8 cellular contexts compared by ENCODE assay signal in genomic region chr11:64864473-64865285, GRCh38. TPM values are rescaled to one million over a fixed set of nuclear protein-coding genes. Genes with fewer than 3 reads are reported as not detected.
DNase-seq lines count a peak whose midpoint lies in the region; ATAC-seq, FAIRE-seq and TF ChIP-seq lines count a peak whose summit lies in the region.

No MANE protein-coding gene starts in this region.

- H3K9me3 ChIP-seq in body of pancreas (no peaks in the 10 kb centered on the region), HepG2 (ENCODE audit: low read length) (no peaks in the 10 kb centered on the region)

- TF ChIP-seq CTCF in body of pancreas (IDR thresholded peaks at IDR 0.05) (no peak), HepG2 (CRISPR knock-in tag; IDR thresholded peaks at IDR 0.05) (no peak)

- peaks cover 44% of the 10 kb centered on the region for H3K79me2 ChIP-seq in HepG2 (ENCODE audit: insufficient read depth, low read length)

- CTCF ChIA-PET in HepG2 (lab: Yijun Ruan, JAX; ENCODE audit: low intra/inter-chr PET ratio, low total read pairs): no interaction called here

- TF ChIP-seq EP300 in HepG2 (IDR thresholded peaks at IDR 0.05; ENCODE audit: low read depth in 2 of 2, low read length in 2 of 2) (no peak), HepG2 (CRISPR knock-in tag; IDR thresholded peaks at IDR 0.05; ENCODE audit: borderline replicate concordance) (no peak)

- H2AFZ ChIP-seq in HepG2 (ENCODE audit: low read length): no peak overlapping the region

- in situ Hi-C loops in HepG2 (cut with HindIII; ENCODE audit: extremely low pct_ligation_motif_present, low pct_unique_long_range_greater_than_20kb): no loop called here

- ATAC-seq in Right ventricle myocardium inferior (peak; percentile 85), body of pancreas (peak; percentile 43), HepG2 (no peak), GM18868 (IDR thresholded peaks at IDR 0.05; ENCODE audit: unreplicated experiment) (no peak)

- H3K4me3 ChIP-seq in body of pancreas: no peak overlapping the region
- no peak overlapping the region for H3K4me3 ChIP-seq in HepG2 (replicated peaks in 1 of 3; ENCODE audit: insufficient read depth in 1 of 3, low read depth in 2 of 3, low read length in 3 of 3)

- DNase-seq in Right ventricle myocardium inferior (ENCODE audit: missing footprints) (peak; percentile 84), cardiac septum (ENCODE audit: low spot score) (no peak), NCI-H446 treated with DMSO at 0.1 percent for 48 hours (lab: John Stamatoyannopoulos, UW) (peak; percentile 52), body of pancreas (peak in 2 of 4 donors; percentile 48 to 56), HepG2 (ENCODE audit: low spot score) (no peak), stromal cell of bone marrow (ENCODE audit: low read depth) (peak; percentile 97)
- DNase-seq in central memory CD4-positive, alpha-beta T cell: no peak

- no peak for TF ChIP-seq RAD21 in HepG2 (CRISPR knock-in tag; IDR thresholded peaks at IDR 0.05)

- POLR2A ChIA-PET in HepG2 (lab: Yijun Ruan, JAX): interaction anchor here (1.3 to 1.7 kb wide), 5 partner anchors 8 to 28 kb away, joined by 3 to 9 read pairs (median 3); no protein-coding TSS in a partner anchor

- H3K9ac ChIP-seq in HepG2 (ENCODE audit: insufficient read depth, low read depth, low read length): no peak overlapping the region

- FAIRE-seq in HepG2 (lab: Jason Lieb, UNC): no peak

- H3K36me3 ChIP-seq in body of pancreas (replicated peaks in 1 of 2; ENCODE audit: insufficient read depth in 1 of 2, low read depth in 2 of 2): no peaks in the 10 kb centered on the region
- H3K36me3 ChIP-seq in HepG2 (replicated peaks in 1 of 2; ENCODE audit: control insufficient read depth in 1 of 2, insufficient read depth in 2 of 2, low read length in 2 of 2): peaks cover 2 to 22% of the 10 kb centered on the region in 2 experiments; a peak in 3 of 5 replicates

- H3K4me1 ChIP-seq in body of pancreas (peaks cover 23% of the 10 kb centered on the region), HepG2 (ENCODE audit: insufficient read depth, low read length) (peaks cover 43% of the 10 kb centered on the region)

- intact Hi-C loops in Right ventricle myocardium inferior (cut with DNase I): loop anchor here (1.0 kb wide), 1 partner anchor 12 kb away; no protein-coding TSS in a partner anchor
- intact Hi-C loops in cardiac septum (cut with DNase I): no loop called here
- intact Hi-C loops in body of pancreas (cut with DNase I): no loop called here
- intact Hi-C loops in HepG2 (cut with micrococcal nuclease; ENCODE audit: unreplicated experiment): no loop called here

- peak overlapping the region; percentile 2 to 56 (median 28) for H3K27ac ChIP-seq in body of pancreas
- H3K27ac ChIP-seq in HepG2 (ENCODE audit: extremely low read length, insufficient read depth, low read length): no peak overlapping the region

- H3K27me3 ChIP-seq in body of pancreas: no peaks in the 10 kb centered on the region
- no peaks in the 10 kb centered on the region for H3K27me3 ChIP-seq in HepG2 (ENCODE audit: control insufficient read depth in 1 of 2, insufficient read depth in 2 of 2, low read length in 2 of 2)

- H4K20me1 ChIP-seq in HepG2 (ENCODE audit: insufficient read depth, low read length): no peaks in the 10 kb centered on the region

- BruUV-seq in HepG2 (replicated peaks; lab: Mats Ljungman, UMichigan): no TSS peak

- WGBS in body of pancreas, 2 donors: 73 to 83% methylated on average over 10 to 18 of the region's 18 CpGs
- WGBS in HepG2 (ENCODE audit: low lambda C conversion rate): 92% methylated on average over 10 of the region's 18 CpGs

- no peak for TF ChIP-seq POLR2A in body of pancreas (IDR thresholded peaks at IDR 0.05)
- TF ChIP-seq POLR2A in HepG2 (IDR thresholded peaks at IDR 0.05; ENCODE audit: insufficient read depth in 1 of 2, low read depth in 2 of 2, low read length in 2 of 2): no peak

- H3K4me2 ChIP-seq in HepG2 (ENCODE audit: low read depth, low read length): no peak overlapping the region

RNA-seq across cellular contexts. Expression of gene EHD1, which starts 13.7 kb away (rescaled TPM):
- total RNA-seq in Right ventricle myocardium inferior: 56.0 TPM
- 50.9 TPM for total RNA-seq in cardiac septum
- 10 to 100 TPM; 18.7 to 45.2 TPM for total RNA-seq in body of pancreas
- total RNA-seq in HepG2 (2016; rRNA removed; fragmentation: Illumina TruSeq; extraction: Trizol): 22.0 and 26.6 TPM in 2 replicates
- 8.1 and 9.7 TPM in 2 replicates for total RNA-seq in HepG2 (2016; cell fraction: cytosol; rRNA removed; fragmentation: Illumina TruSeq; extraction: Trizol; ENCODE audit: low read depth)
- total RNA-seq in HepG2 (2016; cell fraction: insoluble cytoplasmic fraction; rRNA removed; fragmentation: Illumina TruSeq; extraction: Trizol): 22.9 and 29.1 TPM in 2 replicates
- 11.0 and 11.5 TPM in 2 replicates for total RNA-seq in HepG2 (2016; cell fraction: membrane; rRNA removed; fragmentation: Illumina TruSeq; extraction: Trizol)
- 16.8 and 19.6 TPM in 2 replicates for total RNA-seq in HepG2 (2016; cell fraction: nucleus; rRNA removed; fragmentation: Illumina TruSeq; extraction: Trizol)
- 23.6 and 29.4 TPM in 2 replicates for polyA plus RNA-seq in HepG2 (2011; rRNA removed)
- 20.8 and 31.1 TPM in 2 replicates for polyA plus RNA-seq in HepG2 (2011; cell fraction: cytosol; rRNA removed)
- 42.3 and 43.0 TPM in 2 replicates for polyA plus RNA-seq in HepG2 (2011; cell fraction: nucleus; rRNA removed)
- polyA plus RNA-seq in HepG2 (2012): 18.8 and 23.3 TPM in 2 replicates
- polyA plus RNA-seq in HepG2 (2016; cell fraction: cytosol; fragmentation: Illumina TruSeq; extraction: Trizol; ENCODE audit: low read depth): 3.5 and 3.9 TPM in 2 replicates
- 29.0 and 35.3 TPM in 2 replicates for polyA plus RNA-seq in HepG2 (2016; cell fraction: insoluble cytoplasmic fraction; fragmentation: Illumina TruSeq; extraction: Trizol; ENCODE audit: low read depth)
- 7.9 and 9.3 TPM in 2 replicates for polyA plus RNA-seq in HepG2 (2016; cell fraction: membrane; fragmentation: Illumina TruSeq; extraction: Trizol; ENCODE audit: low read depth)
- polyA plus RNA-seq in HepG2 (2016; cell fraction: nucleus; fragmentation: Illumina TruSeq; extraction: Trizol; ENCODE audit: insufficient read depth, low read depth): 33.4 and 34.4 TPM in 2 replicates
- polyA minus RNA-seq in HepG2 (2011; rRNA and poly(A)+ RNA removed; ENCODE audit: low replicate concordance): 63.9 and 78.7 TPM in 2 replicates
- polyA minus RNA-seq in HepG2 (2011; cell fraction: cytosol; rRNA and poly(A)+ RNA removed): 21.2 and 28.0 TPM in 2 replicates
- polyA minus RNA-seq in HepG2 (2011; cell fraction: nucleus; rRNA and poly(A)+ RNA removed): 15.5 and 22.1 TPM in 2 replicates

RNA-seq across cellular contexts. Expression of gene CDC42BPG, which starts 20.2 kb away (rescaled TPM):
- total RNA-seq in Right ventricle myocardium inferior: 0.16 TPM
- 1.2 TPM for total RNA-seq in cardiac septum
- 10 to 100 TPM; 13.5 to 18.9 TPM for total RNA-seq in body of pancreas
- total RNA-seq in HepG2 (2016; rRNA removed; fragmentation: Illumina TruSeq; extraction: Trizol): 0.77 and 1.4 TPM in 2 replicates
- 0.10 and 0.35 TPM in 2 replicates for total RNA-seq in HepG2 (2016; cell fraction: cytosol; rRNA removed; fragmentation: Illumina TruSeq; extraction: Trizol; ENCODE audit: low read depth)
- total RNA-seq in HepG2 (2016; cell fraction: insoluble cytoplasmic fraction; rRNA removed; fragmentation: Illumina TruSeq; extraction: Trizol): 0.42 and 1.4 TPM in 2 replicates
- total RNA-seq in HepG2 (2016; cell fraction: membrane; rRNA removed; fragmentation: Illumina TruSeq; extraction: Trizol): 0.37 and 0.38 TPM in 2 replicates
- total RNA-seq in HepG2 (2016; cell fraction: nucleus; rRNA removed; fragmentation: Illumina TruSeq; extraction: Trizol): 1.8 and 2.0 TPM in 2 replicates
- 0.55 and 0.99 TPM in 2 replicates for polyA plus RNA-seq in HepG2 (2011; rRNA removed)
- 0.34 and 0.54 TPM in 2 replicates for polyA plus RNA-seq in HepG2 (2011; cell fraction: cytosol; rRNA removed)
- polyA plus RNA-seq in HepG2 (2011; cell fraction: nucleus; rRNA removed): 6.3 and 7.3 TPM in 2 replicates
- 1.2 and 1.3 TPM in 2 replicates for polyA plus RNA-seq in HepG2 (2012)
- polyA plus RNA-seq in HepG2 (2016; cell fraction: cytosol; fragmentation: Illumina TruSeq; extraction: Trizol; ENCODE audit: low read depth): 0.06 and 0.11 TPM in 2 replicates
- polyA plus RNA-seq in HepG2 (2016; cell fraction: insoluble cytoplasmic fraction; fragmentation: Illumina TruSeq; extraction: Trizol; ENCODE audit: low read depth): 0.63 and 0.75 TPM in 2 replicates
- polyA plus RNA-seq in HepG2 (2016; cell fraction: membrane; fragmentation: Illumina TruSeq; extraction: Trizol; ENCODE audit: low read depth): 0.24 and 0.70 TPM in 2 replicates
- polyA plus RNA-seq in HepG2 (2016; cell fraction: nucleus; fragmentation: Illumina TruSeq; extraction: Trizol; ENCODE audit: insufficient read depth, low read depth): 4.9 and 5.6 TPM in 2 replicates
- 1.3 and 2.7 TPM in 2 replicates for polyA minus RNA-seq in HepG2 (2011; rRNA and poly(A)+ RNA removed; ENCODE audit: low replicate concordance)
- polyA minus RNA-seq in HepG2 (2011; cell fraction: cytosol; rRNA and poly(A)+ RNA removed): 0.59 and 1.6 TPM in 2 replicates
- 1.9 and 4.0 TPM in 2 replicates for polyA minus RNA-seq in HepG2 (2011; cell fraction: nucleus; rRNA and poly(A)+ RNA removed)

RNA-seq across cellular contexts. Expression of gene ATG2A, which starts 52.3 kb away (rescaled TPM):
- total RNA-seq in Right ventricle myocardium inferior: 10.7 TPM
- 14.6 TPM for total RNA-seq in cardiac septum
- total RNA-seq in body of pancreas: 10 to 100 TPM; 16.3 to 34.3 TPM
- total RNA-seq in HepG2 (2016; rRNA removed; fragmentation: Illumina TruSeq; extraction: Trizol): 6.5 and 6.7 TPM in 2 replicates
- 5.0 and 5.3 TPM in 2 replicates for total RNA-seq in HepG2 (2016; cell fraction: cytosol; rRNA removed; fragmentation: Illumina TruSeq; extraction: Trizol; ENCODE audit: low read depth)
- total RNA-seq in HepG2 (2016; cell fraction: insoluble cytoplasmic fraction; rRNA removed; fragmentation: Illumina TruSeq; extraction: Trizol): 5.7 and 6.9 TPM in 2 replicates
- total RNA-seq in HepG2 (2016; cell fraction: membrane; rRNA removed; fragmentation: Illumina TruSeq; extraction: Trizol): 3.5 and 4.7 TPM in 2 replicates
- total RNA-seq in HepG2 (2016; cell fraction: nucleus; rRNA removed; fragmentation: Illumina TruSeq; extraction: Trizol): 7.1 and 8.3 TPM in 2 replicates
- 8.0 and 13.2 TPM in 2 replicates for polyA plus RNA-seq in HepG2 (2011; rRNA removed)
- polyA plus RNA-seq in HepG2 (2011; cell fraction: cytosol; rRNA removed): 4.6 and 6.5 TPM in 2 replicates
- polyA plus RNA-seq in HepG2 (2011; cell fraction: nucleus; rRNA removed): 81.8 and 92.1 TPM in 2 replicates
- polyA plus RNA-seq in HepG2 (2012): 14.9 and 21.4 TPM in 2 replicates
- polyA plus RNA-seq in HepG2 (2016; cell fraction: cytosol; fragmentation: Illumina TruSeq; extraction: Trizol; ENCODE audit: low read depth): 1.0 and 1.2 TPM in 2 replicates
- 5.5 and 7.6 TPM in 2 replicates for polyA plus RNA-seq in HepG2 (2016; cell fraction: insoluble cytoplasmic fraction; fragmentation: Illumina TruSeq; extraction: Trizol; ENCODE audit: low read depth)
- polyA plus RNA-seq in HepG2 (2016; cell fraction: membrane; fragmentation: Illumina TruSeq; extraction: Trizol; ENCODE audit: low read depth): 1.9 and 2.0 TPM in 2 replicates
- 19.9 and 22.1 TPM in 2 replicates for polyA plus RNA-seq in HepG2 (2016; cell fraction: nucleus; fragmentation: Illumina TruSeq; extraction: Trizol; ENCODE audit: insufficient read depth, low read depth)
- 20.7 and 23.4 TPM in 2 replicates for polyA minus RNA-seq in HepG2 (2011; rRNA and poly(A)+ RNA removed; ENCODE audit: low replicate concordance)
- polyA minus RNA-seq in HepG2 (2011; cell fraction: cytosol; rRNA and poly(A)+ RNA removed): 11.5 and 17.2 TPM in 2 replicates
- 24.7 and 27.0 TPM in 2 replicates for polyA minus RNA-seq in HepG2 (2011; cell fraction: nucleus; rRNA and poly(A)+ RNA removed)

RNA-seq across cellular contexts. Expression of gene MEN1, which starts 54.3 kb away (rescaled TPM):
- total RNA-seq in Right ventricle myocardium inferior (8.4 TPM), cardiac septum (8.6 TPM), body of pancreas (10 to 100 TPM; 18.8 to 18.9 TPM), HepG2 (2016; rRNA removed; fragmentation: Illumina TruSeq; extraction: Trizol) (15.3 and 20.5 TPM in 2 replicates)
- 3.8 and 4.3 TPM in 2 replicates for total RNA-seq in HepG2 (2016; cell fraction: cytosol; rRNA removed; fragmentation: Illumina TruSeq; extraction: Trizol; ENCODE audit: low read depth)
- 11.7 and 21.5 TPM in 2 replicates for total RNA-seq in HepG2 (2016; cell fraction: insoluble cytoplasmic fraction; rRNA removed; fragmentation: Illumina TruSeq; extraction: Trizol)
- 9.8 and 11.2 TPM in 2 replicates for total RNA-seq in HepG2 (2016; cell fraction: membrane; rRNA removed; fragmentation: Illumina TruSeq; extraction: Trizol)
- 16.8 and 17.9 TPM in 2 replicates for total RNA-seq in HepG2 (2016; cell fraction: nucleus; rRNA removed; fragmentation: Illumina TruSeq; extraction: Trizol)
- polyA plus RNA-seq in HepG2 (2011; rRNA removed): 27.3 and 30.9 TPM in 2 replicates
- polyA plus RNA-seq in HepG2 (2011; cell fraction: cytosol; rRNA removed): 11.1 and 16.7 TPM in 2 replicates
- 97.2 and 109 TPM in 2 replicates for polyA plus RNA-seq in HepG2 (2011; cell fraction: nucleus; rRNA removed)
- polyA plus RNA-seq in HepG2 (2012): 19.6 and 26.4 TPM in 2 replicates
- polyA plus RNA-seq in HepG2 (2016; cell fraction: cytosol; fragmentation: Illumina TruSeq; extraction: Trizol; ENCODE audit: low read depth): 5.0 and 5.9 TPM in 2 replicates
- polyA plus RNA-seq in HepG2 (2016; cell fraction: insoluble cytoplasmic fraction; fragmentation: Illumina TruSeq; extraction: Trizol; ENCODE audit: low read depth): 24.4 and 31.0 TPM in 2 replicates
- 13.6 and 15.0 TPM in 2 replicates for polyA plus RNA-seq in HepG2 (2016; cell fraction: membrane; fragmentation: Illumina TruSeq; extraction: Trizol; ENCODE audit: low read depth)
- polyA plus RNA-seq in HepG2 (2016; cell fraction: nucleus; fragmentation: Illumina TruSeq; extraction: Trizol; ENCODE audit: insufficient read depth, low read depth): 70.2 and 70.8 TPM in 2 replicates
- polyA minus RNA-seq in HepG2 (2011; rRNA and poly(A)+ RNA removed; ENCODE audit: low replicate concordance): 38.1 and 40.7 TPM in 2 replicates
- polyA minus RNA-seq in HepG2 (2011; cell fraction: cytosol; rRNA and poly(A)+ RNA removed): 14.8 and 15.4 TPM in 2 replicates
- polyA minus RNA-seq in HepG2 (2011; cell fraction: nucleus; rRNA and poly(A)+ RNA removed): 11.1 and 15.7 TPM in 2 replicates

RNA-seq across cellular contexts. Expression of gene PPP2R5B, which starts 59.8 kb away (rescaled TPM):
- total RNA-seq in Right ventricle myocardium inferior: 20.6 TPM
- 24.9 TPM for total RNA-seq in cardiac septum
- 10 to 100 TPM; 12.7 to 35.6 TPM for total RNA-seq in body of pancreas
- 1.6 and 2.3 TPM in 2 replicates for total RNA-seq in HepG2 (2016; rRNA removed; fragmentation: Illumina TruSeq; extraction: Trizol)
- total RNA-seq in HepG2 (2016; cell fraction: cytosol; rRNA removed; fragmentation: Illumina TruSeq; extraction: Trizol; ENCODE audit: low read depth): 0.53 and 0.61 TPM in 2 replicates
- 1.6 and 2.9 TPM in 2 replicates for total RNA-seq in HepG2 (2016; cell fraction: insoluble cytoplasmic fraction; rRNA removed; fragmentation: Illumina TruSeq; extraction: Trizol)
- 1.7 and 1.9 TPM in 2 replicates for total RNA-seq in HepG2 (2016; cell fraction: membrane; rRNA removed; fragmentation: Illumina TruSeq; extraction: Trizol)
- total RNA-seq in HepG2 (2016; cell fraction: nucleus; rRNA removed; fragmentation: Illumina TruSeq; extraction: Trizol): 1.9 and 2.8 TPM in 2 replicates
- polyA plus RNA-seq in HepG2 (2011; rRNA removed): 8.3 and 12.6 TPM in 2 replicates
- polyA plus RNA-seq in HepG2 (2011; cell fraction: cytosol; rRNA removed): 5.2 and 5.5 TPM in 2 replicates
- 38.0 and 39.6 TPM in 2 replicates for polyA plus RNA-seq in HepG2 (2011; cell fraction: nucleus; rRNA removed)
- 6.5 and 7.2 TPM in 2 replicates for polyA plus RNA-seq in HepG2 (2012)
- 0.45 and 0.76 TPM in 2 replicates for polyA plus RNA-seq in HepG2 (2016; cell fraction: cytosol; fragmentation: Illumina TruSeq; extraction: Trizol; ENCODE audit: low read depth)
- 1.6 and 2.0 TPM in 2 replicates for polyA plus RNA-seq in HepG2 (2016; cell fraction: insoluble cytoplasmic fraction; fragmentation: Illumina TruSeq; extraction: Trizol; ENCODE audit: low read depth)
- polyA plus RNA-seq in HepG2 (2016; cell fraction: membrane; fragmentation: Illumina TruSeq; extraction: Trizol; ENCODE audit: low read depth): 1.3 and 2.0 TPM in 2 replicates
- 6.5 and 7.0 TPM in 2 replicates for polyA plus RNA-seq in HepG2 (2016; cell fraction: nucleus; fragmentation: Illumina TruSeq; extraction: Trizol; ENCODE audit: insufficient read depth, low read depth)
- polyA minus RNA-seq in HepG2 (2011; rRNA and poly(A)+ RNA removed; ENCODE audit: low replicate concordance): 4.2 and 6.0 TPM in 2 replicates
- 2.0 and 4.1 TPM in 2 replicates for polyA minus RNA-seq in HepG2 (2011; cell fraction: cytosol; rRNA and poly(A)+ RNA removed)
- 4.6 and 4.8 TPM in 2 replicates for polyA minus RNA-seq in HepG2 (2011; cell fraction: nucleus; rRNA and poly(A)+ RNA removed)

Comparison
In these comparisons a context has a peak if more than half of its experiments do, and no peak if none do; other contexts are left out.
1. DNase-seq: peak in Right ventricle myocardium inferior (single experiment), NCI-H446 treated with DMSO at 0.1 percent for 48 hours (single experiment) and stromal cell of bone marrow (single experiment); none in cardiac septum (single experiment), HepG2 (single experiment) and central memory CD4-positive, alpha-beta T cell (single experiment).
2. ATAC-seq: peak in Right ventricle myocardium inferior (single experiment) and body of pancreas (single experiment); none in HepG2 (single experiment) and GM18868 (single experiment).